In the genomic region with DNA sequence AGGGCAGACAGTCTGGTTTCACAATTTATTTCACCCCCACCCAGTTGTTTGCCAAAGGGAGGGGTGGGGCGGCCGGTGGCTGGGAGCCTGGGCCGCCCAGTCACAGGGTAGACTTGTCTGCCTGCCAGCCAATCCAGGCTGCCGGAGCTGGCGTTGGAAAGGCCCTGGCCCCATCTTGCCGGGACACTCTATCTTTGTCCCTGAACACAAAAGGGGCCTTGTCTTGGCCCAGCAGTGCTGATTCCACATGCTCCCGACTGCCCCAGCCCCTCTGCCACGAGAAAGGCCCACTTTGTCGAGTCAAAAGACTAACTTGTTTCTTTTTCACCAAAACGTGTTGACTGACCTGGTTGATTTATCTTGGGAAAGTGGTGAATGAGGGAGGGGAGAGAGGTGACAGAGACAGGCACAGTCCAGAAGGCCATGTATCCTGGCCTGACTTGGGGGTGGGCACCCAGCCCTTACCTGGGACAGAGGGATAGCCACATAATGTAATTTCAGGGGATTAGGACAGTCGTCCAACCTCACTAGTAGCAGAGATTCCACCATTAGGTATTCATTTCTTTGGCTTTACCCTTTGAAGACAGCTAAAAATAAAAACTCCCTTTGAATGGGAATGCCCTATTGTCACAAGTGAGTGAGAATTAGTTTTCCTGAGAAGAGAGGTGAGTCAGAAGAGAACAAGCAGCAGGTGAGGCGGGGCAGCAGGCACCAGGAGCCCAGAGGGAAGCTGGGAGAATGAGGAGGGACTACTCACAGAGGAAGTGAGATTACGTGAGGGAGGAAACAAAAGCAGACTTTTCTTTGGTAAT, we compare ENCODE assay signal across 11 cellular contexts.
DNase-seq lines count a peak whose midpoint lies in the region; ATAC-seq, FAIRE-seq and TF ChIP-seq lines count a peak whose summit lies in the region.
"Had no signal": no experiment of that assay in that cellular context is flagged by ENCODE, and none has a peak within 500 bp of the region (broad histone marks: within the 10 kb centered on the region; RNA-seq: fewer than 3 reads in every experiment).

No MANE protein-coding gene starts in this region.

- no peak overlapping the region for H3K4me3 Mint-ChIP-seq in immature natural killer cell

- H3K4me1 Mint-ChIP-seq in immature natural killer cell = no peaks in the 10 kb centered on the region

- H3K4me3 ChIP-seq in upper lobe of right lung (no peak overlapping the region), HAP-1 (no peak overlapping the region)

- no peak for TF ChIP-seq CTCF in upper lobe of right lung (IDR thresholded peaks at IDR 0.05)

- FAIRE-seq in HTR-8/SVneo (lab: Jason Lieb, UNC) = no peak

- H3K36me3 ChIP-seq in upper lobe of right lung (no peaks in the 10 kb centered on the region), HAP-1 (replicated peaks) (no peaks in the 10 kb centered on the region)

- no peaks in the 10 kb centered on the region for H3K9me3 ChIP-seq in upper lobe of right lung
- H3K9me3 ChIP-seq in HAP-1 = no peaks in the 10 kb centered on the region; the same call in 1 of the 2 replicates

- peak; percentile 20 for DNase-seq in NOMO-1 treated with DMSO at 0.1 percent for 48 hours (lab: John Stamatoyannopoulos, UW; ENCODE audit: unreplicated experiment)
- no peak for DNase-seq in NOMO-1 treated with dmso at 0.1 percent for 144 hours (lab: John Stamatoyannopoulos, UW; ENCODE audit: unreplicated experiment)
- peak; percentile 82 for DNase-seq in epidermal melanocyte (ENCODE audit: insufficient read length, low spot score)
- DNase-seq in middle frontal gyrus (ENCODE audit: extremely low spot score, low spot score) = peak; percentile 82
- DNase-seq in upper lobe of right lung = no peak
- no peak for DNase-seq in HAP-1 (ENCODE audit: low spot score in 2 of 2)
- DNase-seq in HTR-8/SVneo (ENCODE audit: insufficient read length, low spot score) = no peak
- DNase-seq in immature natural killer cell = no peak
- DNase-seq: NCI-H1930 had no signal

- H3K4me1 ChIP-seq in upper lobe of right lung (peaks cover 13% of the 10 kb centered on the region), HAP-1 (no peaks in the 10 kb centered on the region)

- ATAC-seq in upper lobe of right lung = peak; percentile 44

- H3K27me3 Mint-ChIP-seq in immature natural killer cell (ENCODE audit: low read depth in 3 of 3) = peaks cover 2 to 14% (median 5%) of the 10 kb centered on the region in 3 donors

- H3K27me3 ChIP-seq in upper lobe of right lung = no peaks in the 10 kb centered on the region
- H3K27me3 ChIP-seq in HAP-1 (ENCODE audit: low read depth) = no peaks in the 10 kb centered on the region

- H3K36me3 Mint-ChIP-seq in immature natural killer cell = peaks cover 0 to 3% (median 0%) of the 10 kb centered on the region in 3 donors

- H3K27ac ChIP-seq in upper lobe of right lung = no peak overlapping the region
- H3K27ac ChIP-seq: 22Rv1, VCaP had no signal

- in situ Hi-C loops in HAP-1 (cut with MboI; ENCODE audit: low sequenced_read_pairs) = no loop called here

- H3K27ac Mint-ChIP-seq in immature natural killer cell = no peak overlapping the region

- peaks cover 0 to 9% (median 3%) of the 10 kb centered on the region in 6 donors for H3K9me3 Mint-ChIP-seq in immature natural killer cell

- intact Hi-C loops in upper lobe of right lung (cut with DNase I) = no loop called here

Comparison
In these comparisons a context has a peak if more than half of its experiments do, and no peak if none do; other contexts are left out.
1. DNase-seq: peak in NOMO-1 treated with DMSO at 0.1 percent for 48 hours (single experiment), epidermal melanocyte (single experiment) and middle frontal gyrus (single experiment); none in NOMO-1 treated with dmso at 0.1 percent for 144 hours (single experiment), upper lobe of right lung (single experiment), HAP-1 (0 of 2), HTR-8/SVneo (single experiment) and immature natural killer cell (0 of 3).